ENCODE assay signal across 30 cellular contexts in the genomic region with DNA sequence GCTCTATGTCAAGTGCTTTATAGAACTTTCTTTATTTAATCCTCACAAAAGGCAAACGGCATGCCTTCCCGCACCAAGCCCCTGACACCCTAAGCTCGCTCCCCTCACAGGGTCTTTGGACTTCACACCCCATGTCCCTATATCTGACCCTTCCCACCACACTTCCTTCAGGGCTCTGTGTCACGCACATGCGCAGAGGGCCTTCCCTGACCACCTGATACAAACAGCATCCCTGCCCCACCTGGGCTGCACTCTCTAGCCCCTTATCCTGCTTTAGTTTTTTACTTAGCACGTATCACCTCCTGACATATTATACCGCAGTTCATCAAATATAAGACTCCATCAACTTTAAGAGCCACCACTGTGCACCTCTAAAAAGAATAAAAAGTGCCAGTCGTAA. TPM values are rescaled to one million over a fixed set of nuclear protein-coding genes. Genes with fewer than 3 reads are reported as not detected.
"Had no signal": no experiment of that assay in that cellular context is flagged by ENCODE, and none has a peak within 500 bp of the region (broad histone marks: within the 10 kb centered on the region; RNA-seq: fewer than 3 reads in every experiment).

No MANE protein-coding gene starts in this region.

- DNase-seq: colonic mucosa; cortex of kidney; dermis blood vessel endothelial cell; dorsolateral prefrontal cortex; effector CD4-positive, alpha-beta T cell; effector CD8-positive, alpha-beta T cell; effector memory CD4-positive, alpha-beta T cell; effector memory CD8-positive, alpha-beta T cell; endodermal cell; erythroblast; esophagus squamous epithelium; foreskin fibroblast; foreskin keratinocyte; foreskin melanocyte; gastrocnemius medialis; glutamatergic neuron; head of caudate nucleus; heart left ventricle; heart right ventricle had no signal

- FAIRE-seq: colon, endometrium, endothelial cell of umbilical vein, frontal cortex had no signal

- H3K27ac Mint-ChIP-seq: dendritic cell treated with granulocyte-macrophage colony-stimulating factor and Interleukin-4, amounts not matched to agents 40 ng/mL and 50 ng/mL, for 4 days; effector memory CD8-positive, alpha-beta T cell; endodermal cell had no signal

- H3K36me3 ChIP-seq: colonic mucosa, esophagus squamous epithelium had no signal

- H3K27ac ChIP-seq: colonic mucosa, coronary artery, dorsolateral prefrontal cortex, epithelial cell of prostate, esophagus muscularis mucosa, esophagus squamous epithelium, foreskin keratinocyte, gastrocnemius medialis, gastroesophageal sphincter, heart left ventricle, heart right ventricle had no signal

- H3K27me3 ChIP-seq: colonic mucosa, dorsolateral prefrontal cortex, esophagus muscularis mucosa, esophagus squamous epithelium, foreskin keratinocyte, gastrocnemius medialis, gastroesophageal sphincter, heart left ventricle, heart right ventricle had no signal

- H3K4me3 ChIP-seq: colonic mucosa, coronary artery, dorsolateral prefrontal cortex, esophagus muscularis mucosa, esophagus squamous epithelium, gastrocnemius medialis, gastroesophageal sphincter, heart left ventricle, heart right ventricle had no signal

- H3K4me3 Mint-ChIP-seq: dendritic cell treated with granulocyte-macrophage colony-stimulating factor and Interleukin-4, amounts not matched to agents 40 ng/mL and 50 ng/mL, for 4 days; effector memory CD8-positive, alpha-beta T cell; endodermal cell had no signal

- H3K27me3 Mint-ChIP-seq: dendritic cell treated with granulocyte-macrophage colony-stimulating factor and Interleukin-4, amounts not matched to agents 40 ng/mL and 50 ng/mL, for 4 days; effector memory CD8-positive, alpha-beta T cell had no signal

- H3K9me3 Mint-ChIP-seq: dendritic cell treated with granulocyte-macrophage colony-stimulating factor and Interleukin-4, amounts not matched to agents 40 ng/mL and 50 ng/mL, for 4 days; endodermal cell had no signal

- ATAC-seq: effector memory CD8-positive, alpha-beta T cell; esophagus mucosa; foreskin keratinocyte; gastrocnemius medialis; gastroesophageal sphincter; heart left ventricle; heart right ventricle had no signal

- H3K9me3 ChIP-seq: colonic mucosa, esophagus muscularis mucosa, esophagus squamous epithelium, gastrocnemius medialis, gastroesophageal sphincter, heart left ventricle, heart right ventricle had no signal

- H3K4me1 ChIP-seq: colonic mucosa, foreskin keratinocyte had no signal

RNA-seq across cellular contexts. Expression of a gene that starts 49.8 kb away (rescaled TPM):
- total RNA-seq: dermis blood vessel endothelial cell, dermis microvascular lymphatic vessel endothelial cell, endothelial cell of umbilical vein, foreskin keratinocyte, frontal cortex had no signal
- polyA plus RNA-seq: endothelial cell of umbilical vein had no signal
